ENCODE assay signal across 8 cellular contexts in genomic region chr2:54560146-54560881, GRCh38.
DNase-seq lines count a peak whose midpoint lies in the region; ATAC-seq and TF ChIP-seq lines count a peak whose summit lies in the region.

No MANE protein-coding gene starts in this region.

- intact Hi-C loops in CD14-positive monocyte (cut with micrococcal nuclease) (no loop called here), breast epithelium (cut with DNase I; ENCODE audit: low total_unique reads) (no loop called here)

- peaks cover 49% of the 10 kb centered on the region for H3K4me1 Mint-ChIP-seq in CD14-positive monocyte

- peak overlapping the region; percentile 97 to 98 for H3K4me3 Mint-ChIP-seq in CD14-positive monocyte

- peak; percentile 50 for ATAC-seq in GM18870 (IDR thresholded peaks at IDR 0.05; ENCODE audit: unreplicated experiment)
- ATAC-seq in HG03045 (IDR thresholded peaks at IDR 0.05; ENCODE audit: unreplicated experiment) = peak; percentile 35

- H3K9me3 ChIP-seq in Peyer's patch (no peaks in the 10 kb centered on the region), breast epithelium (no peaks in the 10 kb centered on the region), subcutaneous abdominal adipose tissue (ENCODE audit: control insufficient read depth in 5 of 5, low read length in 5 of 5) (no peaks in the 10 kb centered on the region)

- DNase-seq in CD14-positive monocyte (ENCODE audit: low spot score) (peak; percentile 49), Peyer's patch (peak in 2 of 3 donors; percentile 63 to 83), breast epithelium (ENCODE audit: low spot score in 2 of 2) (peak in 1 of 2 donors; percentile 38), anterior cingulate cortex (lab: John Stamatoyannopoulos, UW) (no peak)

- TF ChIP-seq POLR2A in Peyer's patch (IDR thresholded peaks at IDR 0.05) = peak in 1 of 2 donors; percentile 68
- TF ChIP-seq POLR2A in breast epithelium (IDR thresholded peaks at IDR 0.05) = no peak

- H3K27ac ChIP-seq in Peyer's patch = peak overlapping the region; percentile 88 to 92 (median 90)
- H3K27ac ChIP-seq in breast epithelium = peak overlapping the region; percentile 97
- peak overlapping the region; percentile 54 for H3K27ac ChIP-seq in layer of hippocampus (ENCODE audit: low read depth, low read length)
- H3K27ac ChIP-seq in subcutaneous abdominal adipose tissue (ENCODE audit: low read depth, low read length) = peak overlapping the region; percentile 98

- peaks cover 4 to 5% of the 10 kb centered on the region in 2 donors for H3K36me3 Mint-ChIP-seq in CD14-positive monocyte

- H3K27ac Mint-ChIP-seq in CD14-positive monocyte = peak overlapping the region; percentile 94 to 99 (median 98)

- H3K27me3 Mint-ChIP-seq in CD14-positive monocyte (ENCODE audit: low read depth in 3 of 3) = peaks cover 1 to 10% (median 4%) of the 10 kb centered on the region in 3 donors

- H3K4me3 ChIP-seq in Peyer's patch (peak overlapping the region; percentile 50 to 69 (median 63)), breast epithelium (peak overlapping the region; percentile 42 to 70 (median 68)), subcutaneous abdominal adipose tissue (ENCODE audit: low read depth in 1 of 5, low read length in 5 of 5) (peak overlapping the region; percentile 61 to 75 (median 69))

- peak overlapping the region; percentile 59 to 94 (median 86) for H3K9ac ChIP-seq in subcutaneous abdominal adipose tissue (ENCODE audit: low read length in 5 of 5)

- H3K9me3 Mint-ChIP-seq in CD14-positive monocyte = no peaks in the 10 kb centered on the region

- TF ChIP-seq CTCF in CD14-positive monocyte (IDR thresholded peaks at IDR 0.05) (no peak), Peyer's patch (IDR thresholded peaks at IDR 0.05) (peak in 4 of 6 experiments; percentile 21 to 56 (median 32)), breast epithelium (IDR thresholded peaks at IDR 0.05) (peak; percentile 7 to 30 (median 9))

- peaks cover 3 to 54% (median 7%) of the 10 kb centered on the region in 4 donors for H3K4me1 ChIP-seq in Peyer's patch
- peaks cover 8% of the 10 kb centered on the region in 2 donors for H3K4me1 ChIP-seq in breast epithelium
- H3K4me1 ChIP-seq in subcutaneous abdominal adipose tissue (ENCODE audit: control insufficient read depth in 5 of 5, insufficient read depth in 5 of 5, low read length in 5 of 5) = peaks cover 9 to 71% (median 67%) of the 10 kb centered on the region in 5 donors

- H3K27me3 ChIP-seq in Peyer's patch = no peaks in the 10 kb centered on the region
- no peaks in the 10 kb centered on the region for H3K27me3 ChIP-seq in breast epithelium
- no peaks in the 10 kb centered on the region for H3K27me3 ChIP-seq in layer of hippocampus (ENCODE audit: control insufficient read depth, insufficient read depth, low read length)
- H3K27me3 ChIP-seq in subcutaneous abdominal adipose tissue (ENCODE audit: control insufficient read depth in 5 of 5, insufficient read depth in 4 of 5, low read length in 5 of 5) = no peaks in the 10 kb centered on the region

- no peaks in the 10 kb centered on the region for H3K36me3 ChIP-seq in Peyer's patch
- H3K36me3 ChIP-seq in breast epithelium = no peaks in the 10 kb centered on the region
- H3K36me3 ChIP-seq in subcutaneous abdominal adipose tissue (ENCODE audit: control insufficient read depth in 5 of 5, insufficient read depth in 5 of 5, low read length in 5 of 5) = no peaks in the 10 kb centered on the region

Comparison
In these comparisons a context has a peak if more than half of its experiments do, and no peak if none do; other contexts are left out.
1. DNase-seq: peak in CD14-positive monocyte (single experiment) and Peyer's patch (2 of 3); none in anterior cingulate cortex (0 of 58).
2. Peak in every context shown above with its lines, with median percentiles within 50 percentile points of each other: H3K27ac ChIP-seq and H3K4me3 ChIP-seq.